Comparison of ENCODE assay signal across 13 cellular contexts in genomic region chr5:41404757-41405156, GRCh38.
"Had no signal": no experiment of that assay in that cellular context is flagged by ENCODE, and none has a peak within 500 bp of the region (broad histone marks: within the 10 kb centered on the region; RNA-seq: fewer than 3 reads in every experiment).

No MANE protein-coding gene starts in this region.

- H3K4me1 ChIP-seq: gastrocnemius medialis, upper lobe of left lung had no signal

- DNase-seq: activated CD4-positive, alpha-beta T cell treated with anti-CD3 and anti-CD28 coated beads, Interleukin-2, amount 50 U/mL, for 4 hours; activated gamma-delta T cell; central memory CD4-positive, alpha-beta T cell; gastrocnemius medialis; head of caudate nucleus; midbrain; nephron progenitor cell; nucleus accumbens; retina; upper lobe of left lung had no signal

- H3K27me3 ChIP-seq: adrenal gland, gastrocnemius medialis, upper lobe of left lung had no signal

- ATAC-seq: gastrocnemius medialis had no signal

- H3K9me3 ChIP-seq: adrenal gland, gastrocnemius medialis had no signal

- H3K27ac ChIP-seq: gastrocnemius medialis, SK-N-MC, upper lobe of left lung had no signal

- H3K36me3 ChIP-seq: adrenal gland, gastrocnemius medialis, upper lobe of left lung had no signal

- H3K4me3 ChIP-seq: adrenal gland, coronary artery, gastrocnemius medialis, SK-N-MC, upper lobe of left lung had no signal
